ENCODE assay signal across 8 cellular contexts in the genomic region with DNA sequence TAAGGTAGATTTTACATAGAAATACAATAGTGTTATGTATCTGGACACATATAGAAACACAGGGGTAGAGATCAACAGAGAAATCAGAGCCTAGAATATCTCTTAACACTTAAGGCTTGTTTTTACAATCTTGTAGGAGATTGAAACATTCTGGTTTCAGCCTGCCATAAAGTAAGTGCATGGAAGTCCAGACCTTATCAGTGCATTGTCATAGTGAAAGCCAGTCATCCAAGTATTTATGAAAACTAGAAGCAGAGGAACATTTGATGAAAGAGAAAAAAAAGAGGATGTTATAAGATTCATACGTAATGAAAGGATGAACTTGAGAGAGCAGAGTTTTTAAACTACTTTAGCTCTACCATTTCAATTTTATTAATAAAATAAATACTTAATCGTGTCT.
"Had no signal": no experiment of that assay in that cellular context is flagged by ENCODE, and none has a peak within 500 bp of the region (broad histone marks: within the 10 kb centered on the region; RNA-seq: fewer than 3 reads in every experiment).

No MANE protein-coding gene starts in this region.

- DNase-seq: GDM1, GF-D8 had no signal

- H3K4me3 ChIP-seq: GM12878 had no signal

- FAIRE-seq: G401.6, GM12878, GM12891, GM12892, GM18507, GM19239 had no signal

- ATAC-seq: GM12878 had no signal
